26 cellular contexts compared by ENCODE assay signal in the genomic region with DNA sequence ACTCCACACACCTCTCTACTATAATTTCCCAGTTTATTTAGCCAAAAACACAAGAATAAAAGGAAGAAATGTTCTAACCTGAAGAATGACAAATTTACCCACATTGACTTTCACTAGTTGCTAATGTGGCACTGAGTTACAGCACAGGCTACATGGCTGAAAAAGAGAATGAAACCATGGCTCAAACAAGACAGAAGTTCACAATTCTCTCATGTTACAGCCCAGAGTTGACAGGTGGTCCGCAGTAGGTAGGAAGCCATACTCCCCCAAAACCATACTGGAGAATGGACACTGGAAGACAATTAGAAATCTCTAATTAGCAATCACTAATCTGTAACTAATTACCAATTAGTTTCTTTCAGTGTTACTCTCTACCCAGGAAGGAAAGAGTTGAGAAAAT.
"Had no signal": no experiment of that assay in that cellular context is flagged by ENCODE, and none has a peak within 500 bp of the region (broad histone marks: within the 10 kb centered on the region; RNA-seq: fewer than 3 reads in every experiment).

No MANE protein-coding gene starts in this region.

- H3K4me1 ChIP-seq: stomach, suprapubic skin, testis, thyroid gland, tibial artery, tibial nerve, transverse colon, upper lobe of left lung, upper lobe of right lung, uterus, vagina had no signal

- H3K27ac ChIP-seq: stomach, suprapubic skin, testis, thoracic aorta, thyroid gland, tibial artery, tibial nerve, transverse colon, upper lobe of left lung, upper lobe of right lung, uterus, vagina had no signal

- H3K36me3 ChIP-seq: suprapubic skin, thoracic aorta, thyroid gland, tibial artery, tibial nerve, transverse colon, upper lobe of left lung, upper lobe of right lung, uterus, vagina had no signal

- H3K9me3 ChIP-seq: suprapubic skin, testis, thoracic aorta, thyroid gland, tibial artery, tibial nerve, transverse colon, upper lobe of left lung, upper lobe of right lung, uterus, vagina had no signal

- H3K27me3 ChIP-seq: stomach, suprapubic skin, testis, thyroid gland, tibial artery, tibial nerve, transverse colon, upper lobe of left lung, upper lobe of right lung, uterus, vagina had no signal

- FAIRE-seq: urothelium cell line had no signal

- DNase-seq: stimulated activated CD4-positive, alpha-beta T cell treated with anti-CD3 and anti-CD28 coated beads, Interleukin-2, amount 100 ng/mL, for 48 hours; stimulated activated CD4-positive, alpha-beta T cell treated with anti-CD3 and anti-CD28 coated beads, Interleukin-4, amount 100 ng/mL, for 1 hour; stimulated activated CD4-positive, alpha-beta T cell treated with anti-CD3 and anti-CD28 coated beads, Interleukin-4, amount 100 ng/mL, for 24 hours; stimulated activated CD4-positive, alpha-beta T cell treated with anti-CD3 and anti-CD28 coated beads, Interleukin-4, amount 100 ng/mL, for 4 hours; stimulated activated CD8-positive, alpha-beta memory T cell treated with anti-CD3 and anti-CD28 coated beads, Interleukin-4, amount 100 ng/mL, for 48 hours; stimulated activated naive B cell treated with anti-CD40 and anti-IgM and Interleukin-4, amounts not matched to agents 10 μg/mL and 1 μg/mL and 100 μg/mL, for 72 hours; stimulated activated naive CD4-positive, alpha-beta T cell; stimulated activated naive CD4-positive, alpha-beta T cell treated with Interleukin-2 at 50 U/mL for 16 hours; stimulated activated naive CD8-positive, alpha-beta T cell treated with anti-CD3 and anti-CD28 coated beads, Interleukin-15, amount 100 ng/mL, for 72 hours; stimulated activated naive CD8-positive, alpha-beta T cell treated with anti-CD3 and anti-CD28 coated beads, Interleukin-15, Interleukin-2, amounts not matched to agents 100 U/mL and 50 U/mL, for 24 hours; stomach; thyroid gland; tibial artery; transverse colon; trophoblast cell; upper lobe of left lung; upper lobe of right lung; uterus had no signal

- H3K4me3 ChIP-seq: stomach, suprapubic skin, testis, thoracic aorta, thyroid gland, tibial artery, tibial nerve, transverse colon, upper lobe of left lung, upper lobe of right lung, uterus, vagina had no signal

- ATAC-seq: stimulated activated effector memory CD8-positive, alpha-beta T cell treated with anti-CD3 and anti-CD28 coated beads, Interleukin-12 subunit alpha, Interleukin-12 subunit beta, amount 100 ng/mL, for 72 hours; stimulated activated memory B cell treated with anti-CD40 and anti-IgM and Interleukin-4, amounts not matched to agents 10 μg/mL and 1 μg/mL and 100 μg/mL, for 72 hours; stimulated activated naive B cell treated with anti-CD40 and anti-IgM and Interleukin-4, amounts not matched to agents 10 μg/mL and 1 μg/mL and 100 μg/mL, for 72 hours; stimulated activated naive CD8-positive, alpha-beta T cell treated with anti-CD3 and anti-CD28 coated beads, Interleukin-15, amount 100 ng/mL, for 72 hours; stimulated activated naive CD8-positive, alpha-beta T cell treated with anti-CD3 and anti-CD28 coated beads, Interleukin-15, Interleukin-2, amounts not matched to agents 100 U/mL and 50 U/mL, for 24 hours; upper lobe of right lung had no signal
